Comparison of ENCODE assay signal across 8 cellular contexts in genomic region chr20:5714261-5715041, GRCh38. TPM values are rescaled to one million over a fixed set of nuclear protein-coding genes. Genes with fewer than 3 reads are reported as not detected.
DNase-seq lines count a peak whose midpoint lies in the region; ATAC-seq and TF ChIP-seq lines count a peak whose summit lies in the region.

No MANE protein-coding gene starts in this region.

- intact Hi-C loops in activated B cell treated with CpG ODN at 0.5 μM for 24 hours (cut with micrococcal nuclease) (no loop called here), spleen (cut with DNase I; ENCODE audit: low total_unique reads) (no loop called here), testis (cut with DNase I; ENCODE audit: low total_unique reads) (no loop called here)

- no peaks in the 10 kb centered on the region for H3K36me3 Mint-ChIP-seq in activated B cell treated with CpG ODN at 0.5 μM for 24 hours (ENCODE audit: low read depth)

- DNase-seq in HuH-7 (ENCODE audit: low spot score): peak; percentile 35
- no peak for DNase-seq in activated B cell treated with CpG ODN at 0.5 μM for 24 hours
- peak; percentile 82 for DNase-seq in effector CD4-positive, alpha-beta T cell
- DNase-seq in stimulated activated CD4-positive, alpha-beta T cell treated with anti-CD3 and anti-CD28 coated beads, Interleukin-12 subunit alpha, Interleukin-12 subunit beta, amount 100 ng/mL, for 24 hours (ENCODE audit: low read depth in 2 of 2): peak; percentile 12 to 23
- DNase-seq in spleen: no peak
- DNase-seq in testis: no peak
- no peak for DNase-seq in 8988T

- ATAC-seq in activated B cell treated with CpG ODN at 0.5 μM for 24 hours (ENCODE audit: low read depth): peak; percentile 83
- no peak for ATAC-seq in GM18907 (IDR thresholded peaks at IDR 0.05; ENCODE audit: unreplicated experiment)

- no peak for TF ChIP-seq CTCF in activated B cell treated with CpG ODN at 0.5 μM for 24 hours (IDR thresholded peaks at IDR 0.05)
- TF ChIP-seq CTCF in spleen (IDR thresholded peaks at IDR 0.05 in 8 of 11, conservative IDR thresholded peaks at IDR 0.05 in 3 of 11): no peak
- no peak for TF ChIP-seq CTCF in testis (IDR thresholded peaks at IDR 0.05)

- H3K36me3 ChIP-seq in spleen (no peaks in the 10 kb centered on the region), testis (ENCODE audit: low read depth, missing control alignments) (no peaks in the 10 kb centered on the region)

- CTCF ChIA-PET in activated B cell treated with CpG ODN at 0.5 μM for 24 hours (lab: Charles Lee): no interaction called here

- no peak for TF ChIP-seq POLR2A in spleen (IDR thresholded peaks at IDR 0.05)
- TF ChIP-seq POLR2A in testis (IDR thresholded peaks at IDR 0.05): no peak

- POLR2A ChIA-PET in activated B cell treated with CpG ODN at 0.5 μM for 24 hours (lab: Charles Lee): no interaction called here

- H3K4me1 ChIP-seq in spleen: peaks cover 0 to 18% (median 13%) of the 10 kb centered on the region in 6 donors
- H3K4me1 ChIP-seq in testis: no peaks in the 10 kb centered on the region

- H3K27me3 ChIP-seq in spleen (replicated peaks in 1 of 7) (no peaks in the 10 kb centered on the region), testis (no peaks in the 10 kb centered on the region)

- peaks cover 0 to 11% (median 10%) of the 10 kb centered on the region in 8 donors for H3K9me3 ChIP-seq in spleen
- no peaks in the 10 kb centered on the region for H3K9me3 ChIP-seq in testis

- H3K27ac Mint-ChIP-seq in activated B cell treated with CpG ODN at 0.5 μM for 24 hours: peak overlapping the region; percentile 7

- H3K4me3 ChIP-seq in spleen: no peak overlapping the region
- no peak overlapping the region for H3K4me3 ChIP-seq in testis

- peaks cover 18% of the 10 kb centered on the region for H3K4me1 Mint-ChIP-seq in activated B cell treated with CpG ODN at 0.5 μM for 24 hours

- no peak overlapping the region for H3K4me3 Mint-ChIP-seq in activated B cell treated with CpG ODN at 0.5 μM for 24 hours

- WGBS in spleen, 5 donors: 37 to 62% (median 54%) methylated on average over 4 of the region's 4 CpGs
- 72 to 74% methylated on average over 4 of the region's 4 CpGs for WGBS in testis, 2 donors

- peaks cover 7% of the 10 kb centered on the region for H3K9me3 Mint-ChIP-seq in activated B cell treated with CpG ODN at 0.5 μM for 24 hours

- H3K27me3 Mint-ChIP-seq in activated B cell treated with CpG ODN at 0.5 μM for 24 hours: peaks cover 7% of the 10 kb centered on the region

- H3K27ac ChIP-seq in spleen (peak overlapping the region in 4 of 8 donors; percentile 5 to 56 (median 32)), testis (no peak overlapping the region)

RNA-seq across cellular contexts. Expression of gene SHLD1, which starts 35.8 kb away (rescaled TPM):
- 11.7 and 15.0 TPM in 2 replicates for total RNA-seq in activated B cell treated with CpG ODN at 0.5 μM for 24 hours
- total RNA-seq in spleen: 10 to 100 TPM in 6 of 7 donors, 1 to 10 TPM in 1; 8.1 to 18.2 (median 11.9) TPM
- polyA plus RNA-seq in spleen: 10 to 100 TPM; 15.1 to 18.6 (median 17.1) TPM
- 1 to 10 TPM; 2.2 to 6.0 TPM for total RNA-seq in testis
- 5.4 TPM for polyA plus RNA-seq in testis (ENCODE audit: insufficient read depth, low read depth, low replicate concordance)

Comparison
In these comparisons a context has a peak if more than half of its experiments do, and no peak if none do; other contexts are left out.
1. DNase-seq: peak in HuH-7 (single experiment), effector CD4-positive, alpha-beta T cell (single experiment) and stimulated activated CD4-positive, alpha-beta T cell treated with anti-CD3 and anti-CD28 coated beads, Interleukin-12 subunit alpha, Interleukin-12 subunit beta, amount 100 ng/mL, for 24 hours (2 of 2); none in activated B cell treated with CpG ODN at 0.5 μM for 24 hours (single experiment), spleen (single experiment), testis (single experiment) and 8988T (single experiment).